In the genomic region with DNA sequence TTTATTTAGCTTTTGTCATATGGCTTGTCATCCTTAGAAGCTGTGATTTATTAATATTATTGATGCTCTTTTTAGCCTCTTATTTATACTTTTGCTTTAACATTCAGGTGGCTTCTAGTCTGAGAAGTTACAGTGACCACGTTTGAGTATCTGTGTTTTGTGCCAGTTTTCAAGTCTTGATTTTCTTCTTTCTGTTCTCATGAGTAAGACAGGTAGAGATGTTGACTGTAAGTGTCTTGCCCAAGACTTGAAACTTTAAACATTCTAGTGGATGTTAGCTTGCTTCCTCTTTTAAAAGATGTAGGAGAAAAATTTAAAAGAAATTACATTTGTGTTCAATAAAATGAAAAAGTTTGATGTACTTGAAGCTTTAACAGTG, we compare ENCODE assay signal across 20 cellular contexts.
DNase-seq lines count a peak whose midpoint lies in the region; ATAC-seq lines count a peak whose summit lies in the region.
"Had no signal": no experiment of that assay in that cellular context is flagged by ENCODE, and none has a peak within 500 bp of the region (broad histone marks: within the 10 kb centered on the region; RNA-seq: fewer than 3 reads in every experiment).

No MANE protein-coding gene starts in this region.

- peak overlapping the region; percentile 47; the same call in 1 of the 2 replicates for H3K27ac ChIP-seq in BLaER1
- no peak overlapping the region for H3K27ac ChIP-seq in naive thymus-derived CD4-positive, alpha-beta T cell (ENCODE audit: low read depth, low read length)
- H3K27ac ChIP-seq in CD4-positive, alpha-beta memory T cell (ENCODE audit: low read depth, low read length) = no peak overlapping the region
- H3K27ac ChIP-seq: sigmoid colon, SJCRH30, upper lobe of left lung had no signal

- H3K27me3 ChIP-seq in BLaER1 = no peaks in the 10 kb centered on the region
- H3K27me3 ChIP-seq in naive thymus-derived CD4-positive, alpha-beta T cell (ENCODE audit: control insufficient read depth in 2 of 2, insufficient read depth in 2 of 2, low read length in 2 of 2) = no peaks in the 10 kb centered on the region
- no peaks in the 10 kb centered on the region for H3K27me3 ChIP-seq in CD4-positive, alpha-beta memory T cell (ENCODE audit: insufficient read depth, low read length)
- H3K27me3 ChIP-seq: sigmoid colon, SJCRH30, upper lobe of left lung had no signal

- H3K9me3 Mint-ChIP-seq in naive thymus-derived CD4-positive, alpha-beta T cell = peaks cover 0 to 1% (median 0%) of the 10 kb centered on the region in 11 donors
- no peaks in the 10 kb centered on the region for H3K9me3 Mint-ChIP-seq in CD4-positive, alpha-beta memory T cell
- H3K9me3 Mint-ChIP-seq: activated CD4-positive, alpha-beta memory T cell treated with anti-CD3 and anti-CD28 coated beads for 36 hours; CD8-positive, alpha-beta memory T cell; stimulated activated effector memory CD8-positive, alpha-beta T cell treated with anti-CD3 and anti-CD28 coated beads, Interleukin-12 subunit alpha, Interleukin-12 subunit beta, amount 100 ng/mL, for 72 hours had no signal

- peak overlapping the region; percentile 82 for H3K4me2 ChIP-seq in BLaER1

- H3K4me1 Mint-ChIP-seq in naive thymus-derived CD4-positive, alpha-beta T cell = no peaks in the 10 kb centered on the region
- H3K4me1 Mint-ChIP-seq in CD4-positive, alpha-beta memory T cell = no peaks in the 10 kb centered on the region
- H3K4me1 Mint-ChIP-seq: CD8-positive, alpha-beta memory T cell; stimulated activated effector memory CD8-positive, alpha-beta T cell treated with anti-CD3 and anti-CD28 coated beads, Interleukin-12 subunit alpha, Interleukin-12 subunit beta, amount 100 ng/mL, for 72 hours had no signal

- peaks cover 0 to 19% (median 4%) of the 10 kb centered on the region in 5 donors for H3K36me3 Mint-ChIP-seq in naive thymus-derived CD4-positive, alpha-beta T cell
- H3K36me3 Mint-ChIP-seq in CD4-positive, alpha-beta memory T cell = peaks cover 30 to 36% of the 10 kb centered on the region in 2 donors

- intact Hi-C loops in naive thymus-derived CD4-positive, alpha-beta T cell (cut with micrococcal nuclease) = no loop called here
- intact Hi-C loops in CD4-positive, alpha-beta memory T cell (cut with micrococcal nuclease) = no loop called here

- no peak overlapping the region for H3K4me3 Mint-ChIP-seq in naive thymus-derived CD4-positive, alpha-beta T cell
- H3K4me3 Mint-ChIP-seq in CD4-positive, alpha-beta memory T cell = no peak overlapping the region
- H3K4me3 Mint-ChIP-seq: activated CD4-positive, alpha-beta memory T cell treated with anti-CD3 and anti-CD28 coated beads for 36 hours; CD8-positive, alpha-beta memory T cell; stimulated activated effector memory CD8-positive, alpha-beta T cell treated with anti-CD3 and anti-CD28 coated beads, Interleukin-12 subunit alpha, Interleukin-12 subunit beta, amount 100 ng/mL, for 72 hours had no signal

- peaks cover 29% of the 10 kb centered on the region for H3K36me3 ChIP-seq in BLaER1
- H3K36me3 ChIP-seq in naive thymus-derived CD4-positive, alpha-beta T cell (ENCODE audit: control insufficient read depth in 2 of 3, insufficient read depth in 3 of 3, low read length in 3 of 3) = no peaks in the 10 kb centered on the region
- no peaks in the 10 kb centered on the region for H3K36me3 ChIP-seq in CD4-positive, alpha-beta memory T cell (ENCODE audit: insufficient read depth, low read length)
- H3K36me3 ChIP-seq: SJCRH30, upper lobe of left lung had no signal

- POLR2A ChIA-PET in naive thymus-derived CD4-positive, alpha-beta T cell (lab: Charles Lee) = no interaction called here
- POLR2A ChIA-PET in CD4-positive, alpha-beta memory T cell (lab: Charles Lee; ENCODE audit: partially characterized antibody) = no interaction called here

- CTCF ChIA-PET in naive thymus-derived CD4-positive, alpha-beta T cell (lab: Charles Lee) = no interaction called here
- CTCF ChIA-PET in CD4-positive, alpha-beta memory T cell (lab: Charles Lee; ENCODE audit: partially characterized antibody) = no interaction called here

- peaks cover under 1% of the 10 kb centered on the region; the same call in 1 of the 2 replicates for H3K9me3 ChIP-seq in BLaER1
- no peaks in the 10 kb centered on the region for H3K9me3 ChIP-seq in naive thymus-derived CD4-positive, alpha-beta T cell (ENCODE audit: control insufficient read depth in 2 of 3, low read length in 3 of 3)
- H3K9me3 ChIP-seq in CD4-positive, alpha-beta memory T cell (ENCODE audit: control insufficient read depth in 1 of 2, low read length in 2 of 2) = no peaks in the 10 kb centered on the region
- H3K9me3 ChIP-seq: sigmoid colon, SJCRH30, upper lobe of left lung had no signal

- H3K4me1 ChIP-seq in BLaER1 = peaks cover 67% of the 10 kb centered on the region
- no peaks in the 10 kb centered on the region for H3K4me1 ChIP-seq in naive thymus-derived CD4-positive, alpha-beta T cell (ENCODE audit: control insufficient read depth in 2 of 2, insufficient read depth in 2 of 2, low read length in 2 of 2)
- no peaks in the 10 kb centered on the region for H3K4me1 ChIP-seq in CD4-positive, alpha-beta memory T cell (ENCODE audit: insufficient read depth, low read length)
- H3K4me1 ChIP-seq: sigmoid colon, upper lobe of left lung had no signal

- no peak overlapping the region for H3K4me3 ChIP-seq in BLaER1
- no peak overlapping the region for H3K4me3 ChIP-seq in naive thymus-derived CD4-positive, alpha-beta T cell (ENCODE audit: low read length)
- H3K4me3 ChIP-seq in CD4-positive, alpha-beta memory T cell (ENCODE audit: low read length in 2 of 2) = no peak overlapping the region
- H3K4me3 ChIP-seq: sigmoid colon, SJCRH30, upper lobe of left lung had no signal

- no peaks in the 10 kb centered on the region for H4K20me1 ChIP-seq in BLaER1

- no peak overlapping the region for H3K27ac Mint-ChIP-seq in naive thymus-derived CD4-positive, alpha-beta T cell
- H3K27ac Mint-ChIP-seq in CD4-positive, alpha-beta memory T cell = no peak overlapping the region
- H3K27ac Mint-ChIP-seq: activated CD4-positive, alpha-beta memory T cell treated with anti-CD3 and anti-CD28 coated beads for 36 hours; CD8-positive, alpha-beta memory T cell; stimulated activated effector memory CD8-positive, alpha-beta T cell treated with anti-CD3 and anti-CD28 coated beads, Interleukin-12 subunit alpha, Interleukin-12 subunit beta, amount 100 ng/mL, for 72 hours had no signal

- peak overlapping the region; percentile 44; the same call in 1 of the 2 replicates for H3K9ac ChIP-seq in BLaER1

- ATAC-seq in GM19324 (IDR thresholded peaks at IDR 0.05; ENCODE audit: low FRiP score, unreplicated experiment) (peak; percentile 61), GM21825 (IDR thresholded peaks at IDR 0.05; ENCODE audit: unreplicated experiment) (peak; percentile 54), HG03457 (IDR thresholded peaks at IDR 0.05; ENCODE audit: unreplicated experiment) (peak; percentile 42)
- no peak for ATAC-seq in naive thymus-derived CD4-positive, alpha-beta T cell
- ATAC-seq: stimulated activated effector memory CD8-positive, alpha-beta T cell treated with anti-CD3 and anti-CD28 coated beads, Interleukin-12 subunit alpha, Interleukin-12 subunit beta, amount 100 ng/mL, for 72 hours had no signal

- DNase-seq in activated T-cell treated with anti-CD3 and anti-CD28 coated beads for 4 hours = no peak
- no peak for DNase-seq in naive thymus-derived CD4-positive, alpha-beta T cell
- DNase-seq in SKM-1 (lab: John Stamatoyannopoulos, UW; ENCODE audit: unreplicated experiment) = no peak
- DNase-seq in CD4-positive, alpha-beta memory T cell = no peak
- DNase-seq: activated CD4-positive, alpha-beta memory T cell treated with anti-CD3 and anti-CD28 coated beads for 36 hours; CD8-positive, alpha-beta memory T cell; erythroblast; glutamatergic neuron; H7; mesendoderm; NCI-H1048; sigmoid colon; stimulated activated CD4-positive, alpha-beta T cell treated with anti-CD3 and anti-CD28 coated beads, Interleukin-4, amount 100 ng/mL, for 4 hours; upper lobe of left lung had no signal

- H3K27me3 Mint-ChIP-seq in naive thymus-derived CD4-positive, alpha-beta T cell = no peaks in the 10 kb centered on the region
- no peaks in the 10 kb centered on the region for H3K27me3 Mint-ChIP-seq in CD4-positive, alpha-beta memory T cell
- H3K27me3 Mint-ChIP-seq: activated CD4-positive, alpha-beta memory T cell treated with anti-CD3 and anti-CD28 coated beads for 36 hours; CD8-positive, alpha-beta memory T cell had no signal
